In genomic region chr6:158640519-158640918, GRCh38 we compare ENCODE assay signal across 13 cellular contexts. TPM values are rescaled to one million over a fixed set of nuclear protein-coding genes. Genes with fewer than 3 reads are reported as not detected.
DNase-seq lines count a peak whose midpoint lies in the region; ATAC-seq and TF ChIP-seq lines count a peak whose summit lies in the region.
"Had no signal": no experiment of that assay in that cellular context is flagged by ENCODE, and none has a peak within 500 bp of the region (broad histone marks: within the 10 kb centered on the region; RNA-seq: fewer than 3 reads in every experiment).

No MANE protein-coding gene starts in this region.

- H3K9ac ChIP-seq in mesendoderm (ENCODE audit: low read length), result no peak overlapping the region
- H3K9ac ChIP-seq: KMS-11 had no signal

- H3K4me2 ChIP-seq in mesendoderm (ENCODE audit: low read length), result no peak overlapping the region
- H3K4me2 ChIP-seq: KMS-11 had no signal

- no peak overlapping the region for H3K4me3 ChIP-seq in right atrium auricular region
- H3K4me3 ChIP-seq in mesendoderm (ENCODE audit: low read length), result no peak overlapping the region
- no peak overlapping the region for H3K4me3 ChIP-seq in stomach

- no peak overlapping the region for H3K4ac ChIP-seq in mesendoderm (ENCODE audit: low read depth, low read length)

- H3K23ac ChIP-seq in mesendoderm (ENCODE audit: low read length), result no peak overlapping the region

- no peak for TF ChIP-seq POLR2A in stomach (IDR thresholded peaks at IDR 0.05)

- no peak overlapping the region for H4K5ac ChIP-seq in mesendoderm (ENCODE audit: low read length)

- H2AK5ac ChIP-seq in mesendoderm (ENCODE audit: low read length), result no peak overlapping the region

- no peak for TF ChIP-seq EP300 in stomach (IDR thresholded peaks at IDR 0.05)

- peak overlapping the region; percentile 89 for H3K27ac Mint-ChIP-seq in activated T-cell treated with anti-CD3 and anti-CD28 coated beads, Interleukin-2, amount 50 U/mL, for 72 hours

- H3K9me3 ChIP-seq in right atrium auricular region, result no peaks in the 10 kb centered on the region
- no peaks in the 10 kb centered on the region for H3K9me3 ChIP-seq in stomach

- peaks cover 26 to 45% of the 10 kb centered on the region in 2 donors for H3K36me3 Mint-ChIP-seq in activated T-cell treated with anti-CD3 and anti-CD28 coated beads, Interleukin-2, amount 50 U/mL, for 72 hours (ENCODE audit: insufficient read depth in 2 of 2)

- no CpG with 5 or more reads among the region's 2 CpGs for whole genome bisulfite sequencing in mesendoderm (ENCODE audit: extremely low coverage, insufficient coverage, low lambda C conversion rate)
- 64 to 79% (median 68%) methylated on average over 2 of the region's 2 CpGs for WGBS in stomach, 5 donors

- H3K4me1 ChIP-seq in right atrium auricular region, result peaks cover 0 to 61% of the 10 kb centered on the region in 2 donors
- H3K4me1 ChIP-seq in mesendoderm (ENCODE audit: control insufficient read depth, low read depth, low read length), result no peaks in the 10 kb centered on the region
- peaks cover 31 to 60% (median 46%) of the 10 kb centered on the region in 4 donors for H3K4me1 ChIP-seq in stomach
- H3K4me1 ChIP-seq in foreskin keratinocyte, result peaks cover 18% of the 10 kb centered on the region

- H3K56ac ChIP-seq in mesendoderm (ENCODE audit: low read length), result peak overlapping the region; percentile 11

- ATAC-seq in Right ventricle myocardium superior (ENCODE audit: poor library complexity) (no peak), GM21360 (IDR thresholded peaks at IDR 0.05; ENCODE audit: unreplicated experiment) (no peak), foreskin keratinocyte (no peak)
- ATAC-seq in activated T-cell treated with anti-CD3 and anti-CD28 coated beads, Interleukin-2, amount 50 U/mL, for 72 hours (replicated peaks in 1 of 2), result no peak

- H3K27ac ChIP-seq in right atrium auricular region, result peak overlapping the region; percentile 9 to 38
- no peak overlapping the region for H3K27ac ChIP-seq in mesendoderm (ENCODE audit: low read depth, low read length)
- H3K27ac ChIP-seq in stomach, result peak overlapping the region in 1 of 5 donors; percentile 8
- H3K27ac ChIP-seq in foreskin keratinocyte, result no peak overlapping the region
- H3K27ac ChIP-seq: KMS-11 had no signal

- TF ChIP-seq CTCF in right atrium auricular region (IDR thresholded peaks at IDR 0.05), result no peak
- TF ChIP-seq CTCF in stomach (IDR thresholded peaks at IDR 0.05), result no peak
- TF ChIP-seq CTCF in foreskin keratinocyte (conservative IDR thresholded peaks at IDR 0.05), result no peak

- H2BK120ac ChIP-seq in mesendoderm (ENCODE audit: low read depth, low read length), result no peak overlapping the region

- H3K36me3 ChIP-seq in right atrium auricular region (peaks cover 17% of the 10 kb centered on the region), mesendoderm (ENCODE audit: control insufficient read depth, insufficient read depth, low read length) (no peaks in the 10 kb centered on the region), stomach (peaks cover 10 to 47% (median 26%) of the 10 kb centered on the region in 4 donors)

- H3K9me3 Mint-ChIP-seq in activated T-cell treated with anti-CD3 and anti-CD28 coated beads, Interleukin-2, amount 50 U/mL, for 72 hours, result no peaks in the 10 kb centered on the region

- H3K27me3 Mint-ChIP-seq in activated T-cell treated with anti-CD3 and anti-CD28 coated beads, Interleukin-2, amount 50 U/mL, for 72 hours (ENCODE audit: low read depth), result no peaks in the 10 kb centered on the region

- DNase-seq in right atrium auricular region (ENCODE audit: low spot score), result no peak
- DNase-seq in Right ventricle myocardium superior, result no peak
- no peak for DNase-seq in activated T-cell treated with anti-CD3 and anti-CD28 coated beads, Interleukin-2, amount 50 U/mL, for 72 hours
- DNase-seq in mesendoderm, result no peak
- peak; percentile 23 for DNase-seq in stomach
- no peak for DNase-seq in foreskin keratinocyte
- no peak for DNase-seq in NCI-H510A treated with DMSO at 0.1 percent for 48 hours (lab: John Stamatoyannopoulos, UW)
- DNase-seq: NCI-H146; NCI-H524 treated with DMSO at 0.1 percent for 48 hours; stimulated activated CD4-positive, alpha-beta T cell treated with anti-CD3 and anti-CD28 coated beads, Interleukin-4, amount 100 ng/mL, for 1 hour; stimulated activated naive CD4-positive, alpha-beta T cell had no signal

- H3K27me3 ChIP-seq in right atrium auricular region (no peaks in the 10 kb centered on the region), mesendoderm (ENCODE audit: insufficient read depth, low read length, poor library complexity) (no peaks in the 10 kb centered on the region), stomach (no peaks in the 10 kb centered on the region), foreskin keratinocyte (no peaks in the 10 kb centered on the region)

- H2BK5ac ChIP-seq in mesendoderm (ENCODE audit: low read length), result no peak overlapping the region

- intact Hi-C loops in Right ventricle myocardium superior (cut with DNase I) (no loop called here), stomach (cut with DNase I; ENCODE audit: low total_unique reads) (no loop called here)

- H3K79me1 ChIP-seq in mesendoderm (ENCODE audit: low read length), result peaks cover 16% of the 10 kb centered on the region

- peaks cover 72% of the 10 kb centered on the region for H3K4me1 Mint-ChIP-seq in activated T-cell treated with anti-CD3 and anti-CD28 coated beads, Interleukin-2, amount 50 U/mL, for 72 hours (ENCODE audit: low read depth)

- no peak overlapping the region for H4K8ac ChIP-seq in mesendoderm (ENCODE audit: low read depth, low read length)

- no peak overlapping the region for H2BK15ac ChIP-seq in mesendoderm (replicated peaks; ENCODE audit: low read depth)

- H3K79me2 ChIP-seq in mesendoderm (ENCODE audit: control insufficient read depth, insufficient read depth, low read length), result peaks cover 12% of the 10 kb centered on the region

- peak overlapping the region; percentile 80 to 95 for H3K4me3 Mint-ChIP-seq in activated T-cell treated with anti-CD3 and anti-CD28 coated beads, Interleukin-2, amount 50 U/mL, for 72 hours

- H3K18ac ChIP-seq in mesendoderm (ENCODE audit: low read length), result no peak overlapping the region

RNA-seq across cellular contexts. Expression of gene DYNLT1, which starts 4.0 kb away (rescaled TPM):
- 10 to 100 TPM; 57.3 to 91.5 TPM for total RNA-seq in right atrium auricular region
- total RNA-seq in Right ventricle myocardium superior, result 128 TPM
- 100 to 1,000 TPM; 111 to 127 TPM for total RNA-seq in activated T-cell treated with anti-CD3 and anti-CD28 coated beads, Interleukin-2, amount 50 U/mL, for 72 hours
- 123 TPM for polyA plus RNA-seq in mesendoderm (2013, experiment 1 of 2)
- 121 TPM for polyA plus RNA-seq in mesendoderm (2013, experiment 2 of 2)
- 100 to 1,000 TPM in 3 of 5 donors, 10 to 100 TPM in 1, 1 to 10 TPM in 1; 5.8 to 294 (median 102) TPM for total RNA-seq in stomach
- 100 to 1,000 TPM; 183 to 208 (median 196) TPM for polyA plus RNA-seq in stomach
- 114 and 123 TPM in 2 replicates for total RNA-seq in foreskin keratinocyte
- 208 and 222 TPM in 2 replicates for polyA plus RNA-seq in foreskin keratinocyte

RNA-seq across cellular contexts. Expression of gene SYTL3, which starts 9.3 kb away (rescaled TPM):
- total RNA-seq in right atrium auricular region, result 1 to 10 TPM; 4.2 to 5.6 TPM
- total RNA-seq in Right ventricle myocardium superior, result 11.7 TPM
- 100 to 1,000 TPM; 267 to 353 TPM for total RNA-seq in activated T-cell treated with anti-CD3 and anti-CD28 coated beads, Interleukin-2, amount 50 U/mL, for 72 hours
- polyA plus RNA-seq in mesendoderm (2013, experiment 1 of 2), result 0.25 TPM
- polyA plus RNA-seq in mesendoderm (2013, experiment 2 of 2), result 0.17 TPM
- total RNA-seq in stomach, result 10 to 100 TPM in 1 of 5 donors, 1 to 10 TPM in 4; 3.1 to 14.6 (median 8.1) TPM
- 1 to 10 TPM; 3.4 to 5.2 (median 3.9) TPM for polyA plus RNA-seq in stomach
- 0.95 and 1.1 TPM in 2 replicates for total RNA-seq in foreskin keratinocyte
- 0.80 and 1.0 TPM in 2 replicates for polyA plus RNA-seq in foreskin keratinocyte

Comparison
In these comparisons a context has a peak if more than half of its experiments do, and no peak if none do; other contexts are left out.
1. H3K27ac ChIP-seq: peak in right atrium auricular region (2 of 2); none in mesendoderm (single experiment) and foreskin keratinocyte (single experiment).
2. RNA of gene SYTL3, which starts 9.3 kb away (total RNA-seq): 267 to 353 TPM in activated T-cell treated with anti-CD3 and anti-CD28 coated beads, Interleukin-2, amount 50 U/mL, for 72 hours; 11.7 TPM in Right ventricle myocardium superior (single experiment), 3.1 to 14.6 TPM in stomach, 4.2 to 5.6 TPM in right atrium auricular region and 0.95 to 1.1 TPM in foreskin keratinocyte; every median in the first group is over 10 times any median in the second.